Comparison of ENCODE assay signal across 18 cellular contexts in the genomic region with DNA sequence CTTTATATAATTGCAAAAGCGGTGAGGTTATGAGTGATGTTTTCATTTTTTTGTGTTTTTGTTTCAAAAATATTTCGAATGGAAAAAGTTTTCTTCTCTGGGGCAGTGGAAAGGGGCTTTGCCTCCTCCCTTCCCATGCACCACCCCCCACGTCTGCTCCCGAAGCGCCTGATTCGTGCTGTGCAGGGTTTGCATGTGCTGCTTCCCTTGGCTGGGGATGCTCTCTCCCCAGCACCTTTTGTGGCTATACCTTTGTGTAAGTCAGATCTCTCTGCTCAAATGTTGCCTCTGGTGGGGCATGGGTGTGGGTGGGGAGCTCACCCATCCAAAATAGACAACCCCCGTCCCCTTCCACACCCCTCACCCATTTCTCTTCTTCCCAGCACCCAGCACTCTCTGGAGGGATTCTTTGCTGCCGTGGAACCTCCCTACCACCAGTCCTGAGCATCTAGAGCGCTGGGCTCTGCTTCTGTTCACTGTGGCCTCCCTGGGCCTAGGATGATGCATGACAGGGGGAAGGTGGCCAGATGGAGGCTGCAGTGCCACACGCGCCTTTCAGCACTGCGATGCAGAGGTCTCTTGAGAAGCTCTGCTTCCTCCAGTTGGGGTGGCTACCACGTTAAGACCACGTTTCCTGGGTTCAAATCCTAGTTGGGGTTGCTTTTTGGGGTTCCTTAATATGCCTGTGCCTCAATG.
DNase-seq lines count a peak whose midpoint lies in the region; ATAC-seq, FAIRE-seq and TF ChIP-seq lines count a peak whose summit lies in the region.
"Had no signal": no experiment of that assay in that cellular context is flagged by ENCODE, and none has a peak within 500 bp of the region (broad histone marks: within the 10 kb centered on the region; RNA-seq: fewer than 3 reads in every experiment).

No MANE protein-coding gene starts in this region.

- peaks cover 4% of the 10 kb centered on the region for H3F3A ChIP-seq in neural progenitor cell (ENCODE audit: low read depth)

- no peak for DNase-seq in stimulated activated naive CD8-positive, alpha-beta T cell treated with anti-CD3 and anti-CD28 coated beads, Interleukin-15, Interleukin-2, amounts not matched to agents 100 U/mL and 50 U/mL, for 24 hours
- no peak for DNase-seq in astrocyte (ENCODE audit: low read depth)
- DNase-seq in neural progenitor cell (ENCODE audit: low spot score) = no peak
- DNase-seq in esophagus squamous epithelium (lab: John Stamatoyannopoulos, UW) = no peak
- no peak for DNase-seq in T-helper 1 cell
- DNase-seq: DMS53, H9, Karpas-422, MG63, NCI-H1092 treated with DMSO at 0.1 percent for 48 hours, NCI-H2107, NCI-H524 treated with DMSO at 0.1 percent for 48 hours, SHP77 had no signal

- H4K20me1 ChIP-seq in astrocyte (ENCODE audit: insufficient read depth, low read length) (no peaks in the 10 kb centered on the region), neural progenitor cell (ENCODE audit: low read depth) (no peaks in the 10 kb centered on the region)

- FAIRE-seq in astrocyte (lab: Jason Lieb, UNC) = no peak
- FAIRE-seq: A204.1 had no signal

- H3K27ac ChIP-seq in astrocyte (ENCODE audit: low read depth, low read length) (no peak overlapping the region), neural progenitor cell (no peak overlapping the region), esophagus squamous epithelium (no peak overlapping the region)
- H3K27ac ChIP-seq: C4-2B had no signal

- H3K4me2 ChIP-seq in astrocyte (ENCODE audit: low read length) = peak overlapping the region; percentile 64
- H3K4me2 ChIP-seq in neural progenitor cell = no peak overlapping the region

- H3K4me1 Mint-ChIP-seq in stimulated activated naive CD8-positive, alpha-beta T cell treated with anti-CD3 and anti-CD28 coated beads, Interleukin-15, Interleukin-2, amounts not matched to agents 100 ng/mL and 50 ng/mL, for 24 hours (ENCODE audit: low read depth) = peaks cover 65% of the 10 kb centered on the region
- H3K4me1 Mint-ChIP-seq in astrocyte (ENCODE audit: low read depth, unreplicated experiment) (peaks cover 39% of the 10 kb centered on the region), neural progenitor cell (peaks cover 16% of the 10 kb centered on the region)

- H3K27ac Mint-ChIP-seq in stimulated activated naive CD8-positive, alpha-beta T cell treated with anti-CD3 and anti-CD28 coated beads, Interleukin-15, Interleukin-2, amounts not matched to agents 100 ng/mL and 50 ng/mL, for 24 hours = peak overlapping the region; percentile 77
- peak overlapping the region; percentile 83 for H3K27ac Mint-ChIP-seq in astrocyte (ENCODE audit: unreplicated experiment)
- H3K27ac Mint-ChIP-seq in neural progenitor cell = peak overlapping the region; percentile 42
- H3K27ac Mint-ChIP-seq: H9 had no signal

- TF ChIP-seq CTCF in astrocyte (IDR thresholded peaks at IDR 0.05; ENCODE audit: insufficient read depth, low read depth, low read length) (no peak), neural progenitor cell (IDR thresholded peaks at IDR 0.05) (no peak), esophagus squamous epithelium (IDR thresholded peaks at IDR 0.05) (no peak)

- H3K4me3 ChIP-seq in astrocyte (ENCODE audit: insufficient read depth, low read depth, low read length) = no peak overlapping the region
- H3K4me3 ChIP-seq in neural progenitor cell = no peak overlapping the region
- H3K4me3 ChIP-seq in esophagus squamous epithelium = no peak overlapping the region
- H3K4me3 ChIP-seq: MG63 had no signal

- no peak for TF ChIP-seq POLR2A in esophagus squamous epithelium (IDR thresholded peaks at IDR 0.05)

- H3K79me2 ChIP-seq in astrocyte (ENCODE audit: insufficient read depth, low read length) (no peaks in the 10 kb centered on the region), neural progenitor cell (ENCODE audit: low read depth) (no peaks in the 10 kb centered on the region)

- H3K4me1 ChIP-seq in astrocyte (ENCODE audit: insufficient read depth, low read length) (peaks cover 13% of the 10 kb centered on the region), neural progenitor cell (peaks cover 7% of the 10 kb centered on the region), esophagus squamous epithelium (no peaks in the 10 kb centered on the region)

- H3K4me3 Mint-ChIP-seq in stimulated activated naive CD8-positive, alpha-beta T cell treated with anti-CD3 and anti-CD28 coated beads, Interleukin-15, Interleukin-2, amounts not matched to agents 100 ng/mL and 50 ng/mL, for 24 hours = peak overlapping the region; percentile 63
- H3K4me3 Mint-ChIP-seq in astrocyte (ENCODE audit: unreplicated experiment) (peak overlapping the region; percentile 45), neural progenitor cell (no peak overlapping the region)
- H3K4me3 Mint-ChIP-seq: H9 had no signal

- H3K9ac ChIP-seq in astrocyte (ENCODE audit: low read length) (no peak overlapping the region), neural progenitor cell (no peak overlapping the region)

- H3K27me3 Mint-ChIP-seq in stimulated activated naive CD8-positive, alpha-beta T cell treated with anti-CD3 and anti-CD28 coated beads, Interleukin-15, Interleukin-2, amounts not matched to agents 100 ng/mL and 50 ng/mL, for 24 hours = no peaks in the 10 kb centered on the region
- H3K27me3 Mint-ChIP-seq in astrocyte (ENCODE audit: low read depth, unreplicated experiment) (peaks cover 40% of the 10 kb centered on the region), neural progenitor cell (ENCODE audit: insufficient read depth, low read depth) (peaks cover 21% of the 10 kb centered on the region)

- H3K9me3 Mint-ChIP-seq in stimulated activated naive CD8-positive, alpha-beta T cell treated with anti-CD3 and anti-CD28 coated beads, Interleukin-15, Interleukin-2, amounts not matched to agents 100 ng/mL and 50 ng/mL, for 24 hours = peaks cover 10% of the 10 kb centered on the region
- peaks cover 8% of the 10 kb centered on the region for H3K9me3 Mint-ChIP-seq in astrocyte (ENCODE audit: unreplicated experiment)
- peaks cover 10% of the 10 kb centered on the region for H3K9me3 Mint-ChIP-seq in neural progenitor cell

- H3K9me3 ChIP-seq in astrocyte (ENCODE audit: insufficient read depth, low read depth, low read length) = no peaks in the 10 kb centered on the region
- no peaks in the 10 kb centered on the region for H3K9me3 ChIP-seq in neural progenitor cell (ENCODE audit: low read depth)
- no peaks in the 10 kb centered on the region for H3K9me3 ChIP-seq in esophagus squamous epithelium
- H3K9me3 ChIP-seq: MG63 had no signal

- no peak overlapping the region for H2AFZ ChIP-seq in astrocyte (ENCODE audit: low read depth, low read length)
- peak overlapping the region; percentile 10 for H2AFZ ChIP-seq in neural progenitor cell (replicated peaks)

- no peaks in the 10 kb centered on the region for H3K36me3 Mint-ChIP-seq in stimulated activated naive CD8-positive, alpha-beta T cell treated with anti-CD3 and anti-CD28 coated beads, Interleukin-15, Interleukin-2, amounts not matched to agents 100 ng/mL and 50 ng/mL, for 24 hours (ENCODE audit: low read depth)
- H3K36me3 Mint-ChIP-seq in astrocyte (ENCODE audit: low read depth, unreplicated experiment) (peaks cover 3% of the 10 kb centered on the region), neural progenitor cell (no peaks in the 10 kb centered on the region)

- ATAC-seq in stimulated activated naive CD8-positive, alpha-beta T cell treated with anti-CD3 and anti-CD28 coated beads, Interleukin-15, Interleukin-2, amounts not matched to agents 100 U/mL and 50 U/mL, for 24 hours = no peak
- no peak for ATAC-seq in GM21423 (IDR thresholded peaks at IDR 0.05; ENCODE audit: unreplicated experiment)
- ATAC-seq in activated CD4-positive, CD25-positive, alpha-beta regulatory T cell treated with anti-CD3 and anti-CD28 coated beads, Interleukin-2, amount 50 U/mL, for 24 hours = no peak

- WGBS in esophagus squamous epithelium, 2 donors = 75 to 87% methylated on average over 8 to 12 of the region's 14 CpGs

- H3K27me3 ChIP-seq in astrocyte (ENCODE audit: insufficient read depth, low read length) (peaks cover 10% of the 10 kb centered on the region), neural progenitor cell (no peaks in the 10 kb centered on the region), esophagus squamous epithelium (peaks cover 0 to 47% (median 0%) of the 10 kb centered on the region in 4 donors)

- intact Hi-C loops in esophagus squamous epithelium (cut with DNase I) = no loop called here

- H3K36me3 ChIP-seq in astrocyte (ENCODE audit: insufficient read depth, low read length) (no peaks in the 10 kb centered on the region), neural progenitor cell (no peaks in the 10 kb centered on the region), esophagus squamous epithelium (no peaks in the 10 kb centered on the region)
- H3K36me3 ChIP-seq: MG63 had no signal
